Comparison of ENCODE assay signal across 9 cellular contexts in the genomic region with DNA sequence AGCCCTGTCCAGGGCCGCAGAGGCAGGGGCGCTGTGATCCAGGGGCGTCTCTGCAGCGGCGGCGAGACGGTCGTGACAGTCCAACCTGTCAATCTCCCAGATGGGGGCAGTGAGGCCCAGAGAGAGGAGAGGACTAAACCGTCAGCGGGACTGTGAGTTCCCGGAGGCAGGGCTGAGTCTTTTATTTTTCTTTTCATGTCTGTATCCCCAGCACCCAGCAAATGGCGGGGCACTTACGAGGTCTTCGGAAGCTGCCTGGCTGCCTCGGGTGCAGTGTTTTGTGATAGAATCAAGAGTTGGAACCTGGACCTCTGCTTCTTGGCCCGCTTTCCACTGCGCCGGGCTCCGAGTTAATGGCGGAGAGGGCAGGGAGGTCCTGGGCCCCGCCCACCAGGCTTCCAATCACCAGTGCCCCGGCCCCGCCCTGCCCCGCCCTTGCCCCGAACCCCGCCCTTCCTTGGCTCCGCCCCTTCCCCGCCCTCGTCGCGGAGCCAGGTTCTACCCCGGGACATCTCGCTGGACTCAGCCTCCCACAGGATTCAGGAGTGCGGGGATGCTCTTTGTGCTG. TPM values are rescaled to one million over a fixed set of nuclear protein-coding genes. Genes with fewer than 3 reads are reported as not detected.
DNase-seq lines count a peak whose midpoint lies in the region; ATAC-seq and TF ChIP-seq lines count a peak whose summit lies in the region.
"Had no signal": no experiment of that assay in that cellular context is flagged by ENCODE, and none has a peak within 500 bp of the region (broad histone marks: within the 10 kb centered on the region; RNA-seq: fewer than 3 reads in every experiment).

No MANE protein-coding gene starts in this region.

- no peaks in the 10 kb centered on the region for H3K9me3 ChIP-seq in CD4-positive, CD25-positive, alpha-beta regulatory T cell (ENCODE audit: control insufficient read depth in 2 of 2, low read length in 2 of 2)
- no peaks in the 10 kb centered on the region for H3K9me3 ChIP-seq in NT2/D1 (ENCODE audit: insufficient read depth, low read length)
- no peaks in the 10 kb centered on the region for H3K9me3 ChIP-seq in mucosa of stomach (ENCODE audit: control insufficient read depth, low read length)

- TF ChIP-seq POLR2A in erythroblast (IDR thresholded peaks at IDR 0.05; ENCODE audit: low read length), result no peak

- H3K27me3 Mint-ChIP-seq in CD4-positive, CD25-positive, alpha-beta regulatory T cell, result peaks cover under 1% of the 10 kb centered on the region

- peaks cover 0 to 30% (median 9%) of the 10 kb centered on the region in 4 donors for H3K4me1 Mint-ChIP-seq in CD4-positive, CD25-positive, alpha-beta regulatory T cell

- no peaks in the 10 kb centered on the region for H3K36me3 Mint-ChIP-seq in CD4-positive, CD25-positive, alpha-beta regulatory T cell

- peak; percentile 84 to 85 for ATAC-seq in CD4-positive, CD25-positive, alpha-beta regulatory T cell (ENCODE audit: low read depth in 2 of 2)
- ATAC-seq in GM19395 (IDR thresholded peaks at IDR 0.05; ENCODE audit: unreplicated experiment) (peak; percentile 87), HG03520 (IDR thresholded peaks at IDR 0.05; ENCODE audit: unreplicated experiment) (peak; percentile 73)

- H3K9ac ChIP-seq in NT2/D1 (ENCODE audit: insufficient read length, low read depth) (peak overlapping the region; percentile 67), mucosa of stomach (ENCODE audit: low read length) (peak overlapping the region; percentile 57)

- peak; percentile 72 to 85 (median 74) for DNase-seq in CD4-positive, CD25-positive, alpha-beta regulatory T cell
- DNase-seq in NT2/D1 (ENCODE audit: low read depth, low spot score) (peak; percentile 66), activated T-cell treated with anti-CD3 and anti-CD28 coated beads for 1 hour (ENCODE audit: low read depth) (peak; percentile 75), erythroblast (lab: John Stamatoyannopoulos, UW) (peak; percentile 75 to 77)
- peak; percentile 43 to 49 for DNase-seq in stimulated activated CD8-positive, alpha-beta memory T cell treated with anti-CD3 and anti-CD28 coated beads, Interleukin-4, amount 100 ng/mL, for 4 hours (ENCODE audit: low read depth in 2 of 2, low spot score in 1 of 2)

- peaks cover 21% of the 10 kb centered on the region for H3K4me1 ChIP-seq in CD4-positive, CD25-positive, alpha-beta regulatory T cell (ENCODE audit: control insufficient read depth, insufficient read depth, low read length, poor library complexity, severe bottlenecking)
- H3K4me1 ChIP-seq in NT2/D1 (ENCODE audit: insufficient read depth, insufficient read length) (peaks cover 19% of the 10 kb centered on the region), mucosa of stomach (ENCODE audit: control insufficient read depth, insufficient read depth, low read length) (peaks cover 23% of the 10 kb centered on the region)

- H3K4me3 Mint-ChIP-seq in CD4-positive, CD25-positive, alpha-beta regulatory T cell, result peak overlapping the region; percentile 89 to 94 (median 92)

- H3K4me3 ChIP-seq in CD4-positive, CD25-positive, alpha-beta regulatory T cell (ENCODE audit: low read depth, low read length), result peak overlapping the region; percentile 78
- H3K4me3 ChIP-seq in NT2/D1 (ENCODE audit: insufficient read length, low read depth) (peak overlapping the region; percentile 65), mucosa of stomach (ENCODE audit: low read length) (peak overlapping the region; percentile 49)

- peak overlapping the region in 2 of 3 donors; percentile 75 to 84 for H3K27ac Mint-ChIP-seq in CD4-positive, CD25-positive, alpha-beta regulatory T cell

- H3K36me3 ChIP-seq in CD4-positive, CD25-positive, alpha-beta regulatory T cell (ENCODE audit: control insufficient read depth, insufficient read depth, low read length), result no peaks in the 10 kb centered on the region
- no peaks in the 10 kb centered on the region for H3K36me3 ChIP-seq in NT2/D1 (ENCODE audit: insufficient read depth, insufficient read length, low read length)
- no peaks in the 10 kb centered on the region for H3K36me3 ChIP-seq in mucosa of stomach (ENCODE audit: control insufficient read depth, insufficient read depth, low read length)

- H3K27ac ChIP-seq in CD4-positive, CD25-positive, alpha-beta regulatory T cell (ENCODE audit: insufficient read depth, low read length, poor library complexity, severe bottlenecking), result peak overlapping the region; percentile 47
- H3K27ac ChIP-seq: epithelial cell of prostate had no signal

- peaks cover 0 to 2% (median 0%) of the 10 kb centered on the region in 7 donors for H3K9me3 Mint-ChIP-seq in CD4-positive, CD25-positive, alpha-beta regulatory T cell

- H3K27me3 ChIP-seq in CD4-positive, CD25-positive, alpha-beta regulatory T cell (ENCODE audit: control insufficient read depth, insufficient read depth, low read length), result no peaks in the 10 kb centered on the region
- H3K27me3 ChIP-seq in NT2/D1 (ENCODE audit: insufficient read depth, insufficient read length) (peaks cover 20% of the 10 kb centered on the region), mucosa of stomach (ENCODE audit: control insufficient read depth, insufficient read depth, low read length) (no peaks in the 10 kb centered on the region)

RNA-seq across cellular contexts. Expression of a gene that starts 35.3 kb away (rescaled TPM):
- 46.1 TPM for total RNA-seq in CD4-positive, CD25-positive, alpha-beta regulatory T cell
- 10 to 100 TPM; 43.6 to 62.4 (median 53.2) TPM for polyA plus RNA-seq in CD4-positive, CD25-positive, alpha-beta regulatory T cell

RNA-seq across cellular contexts. Expression of a gene that starts 59.9 kb away (rescaled TPM):
- total RNA-seq in CD4-positive, CD25-positive, alpha-beta regulatory T cell, result 36.6 TPM
- 1 to 10 TPM; 3.0 to 3.9 (median 3.6) TPM for polyA plus RNA-seq in CD4-positive, CD25-positive, alpha-beta regulatory T cell

Comparison
In these comparisons a context has a peak if more than half of its experiments do, and no peak if none do; other contexts are left out.
1. Peak in every context shown above with its lines: DNase-seq, ATAC-seq, H3K4me3 ChIP-seq and H3K27ac ChIP-seq.